Comparison of ENCODE assay signal across 20 cellular contexts in genomic region chr14:71086571-71086970, GRCh38.
A peak's percentile ranks its signal among the peaks of the same experiment; 100 is the strongest.
DNase-seq lines count a peak whose midpoint lies in the region; ATAC-seq and TF ChIP-seq lines count a peak whose summit lies in the region.
"Had no signal": no experiment of that assay in that cellular context is flagged by ENCODE, and none has a peak within 500 bp of the region (broad histone marks: within the 10 kb centered on the region; RNA-seq: fewer than 3 reads in every experiment).

No MANE protein-coding gene starts in this region.

- H3K27ac Mint-ChIP-seq in activated CD8-positive, alpha-beta T cell treated with anti-CD3 and anti-CD28 coated beads for 36 hours = peak overlapping the region; percentile 9
- no peak overlapping the region for H3K27ac Mint-ChIP-seq in activated CD8-positive, alpha-beta T cell treated with anti-CD3 and anti-CD28 coated beads, Interleukin-2, amount 10 ng/mL, durations not matched to agents 7 days and 5 days
- peak overlapping the region; percentile 45 for H3K27ac Mint-ChIP-seq in T-helper 17 cell
- H3K27ac Mint-ChIP-seq: activated CD4-positive, alpha-beta T cell treated with anti-CD3 and anti-CD28 coated beads, Interleukin-2, amount 10 ng/mL, durations not matched to agents 7 days and 5 days; activated naive CD8-positive, alpha-beta T cell treated with anti-CD3 and anti-CD28 coated beads, Interleukin-2, amount 10 ng/mL, durations not matched to agents 7 days and 5 days; dendritic cell treated with granulocyte-macrophage colony-stimulating factor and Interleukin-4, amounts not matched to agents 40 ng/mL and 50 ng/mL, for 4 days had no signal

- CTCF ChIA-PET in activated CD8-positive, alpha-beta T cell treated with anti-CD3 and anti-CD28 coated beads for 36 hours (lab: Charles Lee) = interaction anchor here (0.8 to 2.2 kb wide), 3 partner anchors 17 to 38 kb away, joined by 3 to 8 read pairs (median 4); no protein-coding TSS in a partner anchor
- CTCF ChIA-PET in activated CD8-positive, alpha-beta T cell treated with anti-CD3 and anti-CD28 coated beads, Interleukin-2, amount 10 ng/mL, durations not matched to agents 7 days and 5 days (lab: Charles Lee) = no interaction called here

- ATAC-seq in activated CD8-positive, alpha-beta T cell treated with anti-CD3 and anti-CD28 coated beads for 36 hours = no peak
- no peak for ATAC-seq in activated CD8-positive, alpha-beta T cell treated with anti-CD3 and anti-CD28 coated beads, Interleukin-2, amount 10 ng/mL, durations not matched to agents 7 days and 5 days
- no peak for ATAC-seq in T-helper 17 cell
- ATAC-seq: foreskin keratinocyte, K562, upper lobe of right lung had no signal

- POLR2A ChIA-PET in activated CD8-positive, alpha-beta T cell treated with anti-CD3 and anti-CD28 coated beads for 36 hours (lab: Charles Lee) = interaction anchor here (1.6 kb wide), 1 partner anchor 9 kb away, joined by 7 read pairs; no protein-coding TSS in a partner anchor
- POLR2A ChIA-PET in activated CD8-positive, alpha-beta T cell treated with anti-CD3 and anti-CD28 coated beads, Interleukin-2, amount 10 ng/mL, durations not matched to agents 7 days and 5 days (lab: Charles Lee) = no interaction called here

- no peaks in the 10 kb centered on the region for H3K27me3 Mint-ChIP-seq in activated CD8-positive, alpha-beta T cell treated with anti-CD3 and anti-CD28 coated beads for 36 hours
- H3K27me3 Mint-ChIP-seq in activated CD8-positive, alpha-beta T cell treated with anti-CD3 and anti-CD28 coated beads, Interleukin-2, amount 10 ng/mL, durations not matched to agents 7 days and 5 days (ENCODE audit: low read depth) = no peaks in the 10 kb centered on the region
- H3K27me3 Mint-ChIP-seq in T-helper 17 cell = no peaks in the 10 kb centered on the region
- H3K27me3 Mint-ChIP-seq: activated CD4-positive, alpha-beta T cell treated with anti-CD3 and anti-CD28 coated beads, Interleukin-2, amount 10 ng/mL, durations not matched to agents 7 days and 5 days; activated naive CD8-positive, alpha-beta T cell treated with anti-CD3 and anti-CD28 coated beads, Interleukin-2, amount 10 ng/mL, durations not matched to agents 7 days and 5 days; dendritic cell treated with granulocyte-macrophage colony-stimulating factor and Interleukin-4, amounts not matched to agents 40 ng/mL and 50 ng/mL, for 4 days had no signal

- TF ChIP-seq CTCF in activated CD8-positive, alpha-beta T cell treated with anti-CD3 and anti-CD28 coated beads for 36 hours (IDR thresholded peaks at IDR 0.05) = no peak

- no peaks in the 10 kb centered on the region for H3K9me3 Mint-ChIP-seq in activated CD8-positive, alpha-beta T cell treated with anti-CD3 and anti-CD28 coated beads for 36 hours
- no peaks in the 10 kb centered on the region for H3K9me3 Mint-ChIP-seq in activated CD8-positive, alpha-beta T cell treated with anti-CD3 and anti-CD28 coated beads, Interleukin-2, amount 10 ng/mL, durations not matched to agents 7 days and 5 days (ENCODE audit: insufficient read depth)
- H3K9me3 Mint-ChIP-seq: activated CD4-positive, alpha-beta T cell treated with anti-CD3 and anti-CD28 coated beads, Interleukin-2, amount 10 ng/mL, durations not matched to agents 7 days and 5 days; activated naive CD8-positive, alpha-beta T cell treated with anti-CD3 and anti-CD28 coated beads, Interleukin-2, amount 10 ng/mL, durations not matched to agents 7 days and 5 days; dendritic cell treated with granulocyte-macrophage colony-stimulating factor and Interleukin-4, amounts not matched to agents 40 ng/mL and 50 ng/mL, for 4 days had no signal

- no peaks in the 10 kb centered on the region for H3K9me3 ChIP-seq in T-helper 17 cell (ENCODE audit: control insufficient read depth, low read length, poor library complexity, severe bottlenecking)
- H3K9me3 ChIP-seq: pancreas, upper lobe of right lung had no signal

- peaks cover 43% of the 10 kb centered on the region for H3K36me3 Mint-ChIP-seq in activated CD8-positive, alpha-beta T cell treated with anti-CD3 and anti-CD28 coated beads for 36 hours (ENCODE audit: low read depth)
- peaks cover 61% of the 10 kb centered on the region for H3K36me3 Mint-ChIP-seq in activated CD8-positive, alpha-beta T cell treated with anti-CD3 and anti-CD28 coated beads, Interleukin-2, amount 10 ng/mL, durations not matched to agents 7 days and 5 days (ENCODE audit: low read depth)
- H3K36me3 Mint-ChIP-seq in T-helper 17 cell (ENCODE audit: low read depth) = peaks cover 12% of the 10 kb centered on the region

- intact Hi-C loops in activated CD8-positive, alpha-beta T cell treated with anti-CD3 and anti-CD28 coated beads for 36 hours (cut with micrococcal nuclease) = no loop called here

- H3K4me1 Mint-ChIP-seq in activated CD8-positive, alpha-beta T cell treated with anti-CD3 and anti-CD28 coated beads for 36 hours (ENCODE audit: low read depth) = peaks cover 2% of the 10 kb centered on the region
- H3K4me1 Mint-ChIP-seq in activated CD8-positive, alpha-beta T cell treated with anti-CD3 and anti-CD28 coated beads, Interleukin-2, amount 10 ng/mL, durations not matched to agents 7 days and 5 days (ENCODE audit: low read depth) = no peaks in the 10 kb centered on the region
- peaks cover 21% of the 10 kb centered on the region for H3K4me1 Mint-ChIP-seq in T-helper 17 cell
- H3K4me1 Mint-ChIP-seq: activated CD4-positive, alpha-beta T cell treated with anti-CD3 and anti-CD28 coated beads, Interleukin-2, amount 10 ng/mL, durations not matched to agents 7 days and 5 days had no signal

- H3K4me3 Mint-ChIP-seq in activated CD8-positive, alpha-beta T cell treated with anti-CD3 and anti-CD28 coated beads for 36 hours = no peak overlapping the region
- no peak overlapping the region for H3K4me3 Mint-ChIP-seq in activated CD8-positive, alpha-beta T cell treated with anti-CD3 and anti-CD28 coated beads, Interleukin-2, amount 10 ng/mL, durations not matched to agents 7 days and 5 days
- no peak overlapping the region for H3K4me3 Mint-ChIP-seq in T-helper 17 cell
- H3K4me3 Mint-ChIP-seq: activated CD4-positive, alpha-beta T cell treated with anti-CD3 and anti-CD28 coated beads, Interleukin-2, amount 10 ng/mL, durations not matched to agents 7 days and 5 days; activated naive CD8-positive, alpha-beta T cell treated with anti-CD3 and anti-CD28 coated beads, Interleukin-2, amount 10 ng/mL, durations not matched to agents 7 days and 5 days; dendritic cell treated with granulocyte-macrophage colony-stimulating factor and Interleukin-4, amounts not matched to agents 40 ng/mL and 50 ng/mL, for 4 days had no signal

- DNase-seq in activated CD8-positive, alpha-beta T cell treated with anti-CD3 and anti-CD28 coated beads for 36 hours = no peak
- DNase-seq in activated CD8-positive, alpha-beta T cell treated with anti-CD3 and anti-CD28 coated beads, Interleukin-2, amount 10 ng/mL, durations not matched to agents 7 days and 5 days = no peak
- DNase-seq in T-helper 17 cell (no peak), medulla oblongata (ENCODE audit: extremely low spot score) (peak; percentile 55), retina (peak; percentile 66), NCI-H345 (lab: John Stamatoyannopoulos, UW) (no peak), NCI-H2029 treated with DMSO at 0.1 percent for 48 hours (lab: John Stamatoyannopoulos, UW) (no peak)
- no peak for DNase-seq in stimulated activated CD4-positive, alpha-beta T cell treated with anti-CD3 and anti-CD28 coated beads, Interleukin-2, amount 100 ng/mL, for 48 hours
- DNase-seq: activated CD4-positive, alpha-beta T cell treated with anti-CD3 and anti-CD28 coated beads, Interleukin-2, amount 10 ng/mL, durations not matched to agents 7 days and 5 days; activated naive CD8-positive, alpha-beta T cell treated with anti-CD3 and anti-CD28 coated beads, Interleukin-2, amount 10 ng/mL, durations not matched to agents 7 days and 5 days; EL; foreskin keratinocyte; kidney glomerular epithelial cell; MV-4-11; NCI-H187 treated with DMSO at 0.1 percent for 48 hours; pancreas; stimulated activated CD4-positive, alpha-beta T cell treated with anti-CD3 and anti-CD28 coated beads, Interleukin-2, amount 100 ng/mL, for 24 hours; upper lobe of right lung had no signal

Comparison
In these comparisons a context has a peak if more than half of its experiments do, and no peak if none do; other contexts are left out.
1. DNase-seq: peak in medulla oblongata (single experiment) and retina (single experiment); none in activated CD8-positive, alpha-beta T cell treated with anti-CD3 and anti-CD28 coated beads for 36 hours (single experiment), activated CD8-positive, alpha-beta T cell treated with anti-CD3 and anti-CD28 coated beads, Interleukin-2, amount 10 ng/mL, durations not matched to agents 7 days and 5 days (single experiment), T-helper 17 cell (0 of 3), stimulated activated CD4-positive, alpha-beta T cell treated with anti-CD3 and anti-CD28 coated beads, Interleukin-2, amount 100 ng/mL, for 48 hours (0 of 2), NCI-H345 (single experiment) and NCI-H2029 treated with DMSO at 0.1 percent for 48 hours (single experiment).